In genomic region chr12:80778005-80778541, GRCh38 we compare ENCODE assay signal across 8 cellular contexts.
A peak's percentile ranks its signal among the peaks of the same experiment; 100 is the strongest.
DNase-seq lines count a peak whose midpoint lies in the region; ATAC-seq and TF ChIP-seq lines count a peak whose summit lies in the region.

No MANE protein-coding gene starts in this region.

- H3K9me3 Mint-ChIP-seq in activated CD4-positive, alpha-beta T cell treated with anti-CD3 and anti-CD28 coated beads, Interleukin-2, amount 10 ng/mL, durations not matched to agents 24 days and 14 days: peaks cover 11% of the 10 kb centered on the region
- H3K9me3 Mint-ChIP-seq in CD8-positive, alpha-beta memory T cell: peaks cover 2 to 18% (median 12%) of the 10 kb centered on the region in 5 donors

- H3K36me3 Mint-ChIP-seq in activated CD4-positive, alpha-beta T cell treated with anti-CD3 and anti-CD28 coated beads, Interleukin-2, amount 10 ng/mL, durations not matched to agents 24 days and 14 days (ENCODE audit: low read depth): no peaks in the 10 kb centered on the region
- H3K36me3 Mint-ChIP-seq in CD8-positive, alpha-beta memory T cell: no peaks in the 10 kb centered on the region

- H3K27ac Mint-ChIP-seq in activated CD4-positive, alpha-beta T cell treated with anti-CD3 and anti-CD28 coated beads, Interleukin-2, amount 10 ng/mL, durations not matched to agents 24 days and 14 days: peak overlapping the region; percentile 62
- H3K27ac Mint-ChIP-seq in CD8-positive, alpha-beta memory T cell: no peak overlapping the region

- H3K27me3 Mint-ChIP-seq in activated CD4-positive, alpha-beta T cell treated with anti-CD3 and anti-CD28 coated beads, Interleukin-2, amount 10 ng/mL, durations not matched to agents 24 days and 14 days: no peaks in the 10 kb centered on the region
- no peaks in the 10 kb centered on the region for H3K27me3 Mint-ChIP-seq in CD8-positive, alpha-beta memory T cell

- no peak overlapping the region for H3K4me3 Mint-ChIP-seq in activated CD4-positive, alpha-beta T cell treated with anti-CD3 and anti-CD28 coated beads, Interleukin-2, amount 10 ng/mL, durations not matched to agents 24 days and 14 days
- no peak overlapping the region for H3K4me3 Mint-ChIP-seq in CD8-positive, alpha-beta memory T cell

- H3K4me1 Mint-ChIP-seq in activated CD4-positive, alpha-beta T cell treated with anti-CD3 and anti-CD28 coated beads, Interleukin-2, amount 10 ng/mL, durations not matched to agents 24 days and 14 days: peaks cover 10% of the 10 kb centered on the region
- no peaks in the 10 kb centered on the region for H3K4me1 Mint-ChIP-seq in CD8-positive, alpha-beta memory T cell

- intact Hi-C loops in activated CD4-positive, alpha-beta T cell treated with anti-CD3 and anti-CD28 coated beads, Interleukin-2, amount 10 ng/mL, durations not matched to agents 24 days and 14 days (cut with micrococcal nuclease): no loop called here

- no peaks in the 10 kb centered on the region for H3K27me3 ChIP-seq in HL-60 (ENCODE audit: insufficient read depth, poor library complexity, severe bottlenecking)
- H3K27me3 ChIP-seq in CD8-positive, alpha-beta memory T cell (ENCODE audit: insufficient read depth, low read length, poor library complexity, severe bottlenecking): no peaks in the 10 kb centered on the region

- no peaks in the 10 kb centered on the region for H3K4me1 ChIP-seq in CD8-positive, alpha-beta memory T cell (ENCODE audit: insufficient read depth, low read length)

- no peaks in the 10 kb centered on the region for H3K9me3 ChIP-seq in CD8-positive, alpha-beta memory T cell (ENCODE audit: low read length)

- peak; percentile 98 for ATAC-seq in GM21526 (IDR thresholded peaks at IDR 0.05; ENCODE audit: low FRiP score, unreplicated experiment)

- CTCF ChIA-PET in CD8-positive, alpha-beta memory T cell (lab: Charles Lee): no interaction called here

- no peak overlapping the region for H3K4me3 ChIP-seq in HL-60 (replicated peaks; ENCODE audit: insufficient read depth, low read length)
- no peak overlapping the region for H3K4me3 ChIP-seq in CD8-positive, alpha-beta memory T cell (ENCODE audit: low read length)

- POLR2A ChIA-PET in CD8-positive, alpha-beta memory T cell (lab: Charles Lee): no interaction called here

- no peaks in the 10 kb centered on the region for H3K36me3 ChIP-seq in CD8-positive, alpha-beta memory T cell (ENCODE audit: insufficient read depth, low read length)

- peak; percentile 66 for DNase-seq in activated CD4-positive, alpha-beta T cell treated with anti-CD3 and anti-CD28 coated beads, Interleukin-2, amount 10 ng/mL, durations not matched to agents 24 days and 14 days
- DNase-seq in activated CD4-positive, alpha-beta T cell treated with anti-CD3 and anti-CD28 coated beads, Interleukin-2, amount 50 U/mL, for 4 hours: no peak
- DNase-seq in HL-60 (ENCODE audit: low read depth in 1 of 2, low spot score in 1 of 2): peak; percentile 38 to 73
- DNase-seq in NOMO-1 treated with dmso at 0.1 percent for 144 hours (lab: John Stamatoyannopoulos, UW; ENCODE audit: unreplicated experiment): peak; percentile 61
- DNase-seq in dedifferentiated amniotic fluid mesenchymal stem cell (ENCODE audit: extremely low spot score): peak; percentile 92
- DNase-seq in midbrain (lab: John Stamatoyannopoulos, UW): peak; percentile 47
- DNase-seq in CD8-positive, alpha-beta memory T cell: no peak

- no peak for TF ChIP-seq CTCF in HL-60 (IDR thresholded peaks at IDR 0.05; ENCODE audit: insufficient read depth, low read length)

- peak overlapping the region; percentile 37 for H3K27ac ChIP-seq in HL-60 (replicated peaks)
- H3K27ac ChIP-seq in CD8-positive, alpha-beta memory T cell (ENCODE audit: low read depth, low read length): no peak overlapping the region

Comparison
In these comparisons a context has a peak if more than half of its experiments do, and no peak if none do; other contexts are left out.
1. DNase-seq: peak in activated CD4-positive, alpha-beta T cell treated with anti-CD3 and anti-CD28 coated beads, Interleukin-2, amount 10 ng/mL, durations not matched to agents 24 days and 14 days (single experiment), HL-60 (2 of 2), NOMO-1 treated with dmso at 0.1 percent for 144 hours (single experiment), dedifferentiated amniotic fluid mesenchymal stem cell (single experiment) and midbrain (single experiment); none in activated CD4-positive, alpha-beta T cell treated with anti-CD3 and anti-CD28 coated beads, Interleukin-2, amount 50 U/mL, for 4 hours (0 of 2) and CD8-positive, alpha-beta memory T cell (0 of 5).